Comparison of ENCODE assay signal across 8 cellular contexts in genomic region chr2:72892506-72893173, GRCh38. TPM values are rescaled to one million over a fixed set of nuclear protein-coding genes. Genes with fewer than 3 reads are reported as not detected.
DNase-seq lines count a peak whose midpoint lies in the region; ATAC-seq and TF ChIP-seq lines count a peak whose summit lies in the region.

No MANE protein-coding gene starts in this region.

- H3K36me3 Mint-ChIP-seq in CD8-positive, alpha-beta T cell, result no peaks in the 10 kb centered on the region
- peaks cover 0 to 5% (median 0%) of the 10 kb centered on the region in 5 donors for H3K36me3 Mint-ChIP-seq in naive thymus-derived CD4-positive, alpha-beta T cell

- H3K27ac Mint-ChIP-seq in CD8-positive, alpha-beta T cell, result no peak overlapping the region
- no peak overlapping the region for H3K27ac Mint-ChIP-seq in naive thymus-derived CD4-positive, alpha-beta T cell

- peaks cover 51% of the 10 kb centered on the region for H3K27me3 Mint-ChIP-seq in CD8-positive, alpha-beta T cell (ENCODE audit: low read depth)
- H3K27me3 Mint-ChIP-seq in naive thymus-derived CD4-positive, alpha-beta T cell, result peaks cover 27 to 66% (median 47%) of the 10 kb centered on the region in 5 donors

- H3K4me1 Mint-ChIP-seq in CD8-positive, alpha-beta T cell (ENCODE audit: low read depth), result peaks cover 4% of the 10 kb centered on the region
- peaks cover 0 to 14% (median 4%) of the 10 kb centered on the region in 7 donors for H3K4me1 Mint-ChIP-seq in naive thymus-derived CD4-positive, alpha-beta T cell

- TF ChIP-seq POLR2A in erythroblast (IDR thresholded peaks at IDR 0.05; ENCODE audit: low read length), result no peak
- no peak for TF ChIP-seq POLR2A in transverse colon (IDR thresholded peaks at IDR 0.05)

- H3K36me3 ChIP-seq in CD8-positive, alpha-beta T cell (ENCODE audit: insufficient read depth, low read length), result no peaks in the 10 kb centered on the region
- H3K36me3 ChIP-seq in naive thymus-derived CD4-positive, alpha-beta T cell (ENCODE audit: control insufficient read depth in 2 of 3, insufficient read depth in 3 of 3, low read length in 3 of 3), result no peaks in the 10 kb centered on the region
- H3K36me3 ChIP-seq in transverse colon, result peaks cover 0 to 9% (median 2%) of the 10 kb centered on the region in 4 donors

- H3K27ac ChIP-seq in CD8-positive, alpha-beta T cell (ENCODE audit: low read depth, low read length), result no peak overlapping the region
- H3K27ac ChIP-seq in naive thymus-derived CD4-positive, alpha-beta T cell (ENCODE audit: low read depth, low read length), result no peak overlapping the region
- H3K27ac ChIP-seq in transverse colon, result no peak overlapping the region

- in situ Hi-C loops in transverse colon (cut with MboI; ENCODE audit: low pct_ligation_motif_present in 1 of 4, low pct_unique_long_range_greater_than_20kb in 1 of 4, low sequenced_read_pairs in 3 of 4), result loop anchor here in 2 of 4 donors (25.0 kb wide), 2 partner anchors 270 to 295 kb away; no protein-coding TSS in a partner anchor

- TF ChIP-seq EP300 in transverse colon (IDR thresholded peaks at IDR 0.05; ENCODE audit: low read depth), result no peak

- H3K9me3 ChIP-seq in CD8-positive, alpha-beta T cell (ENCODE audit: low read length), result no peaks in the 10 kb centered on the region
- H3K9me3 ChIP-seq in naive thymus-derived CD4-positive, alpha-beta T cell (ENCODE audit: control insufficient read depth in 2 of 3, low read length in 3 of 3), result no peaks in the 10 kb centered on the region
- no peaks in the 10 kb centered on the region for H3K9me3 ChIP-seq in transverse colon

- H3K27me3 ChIP-seq in CD8-positive, alpha-beta T cell (ENCODE audit: insufficient read depth, low read length), result peaks cover 10% of the 10 kb centered on the region
- no peaks in the 10 kb centered on the region for H3K27me3 ChIP-seq in naive thymus-derived CD4-positive, alpha-beta T cell (ENCODE audit: control insufficient read depth in 2 of 2, insufficient read depth in 2 of 2, low read length in 2 of 2)
- H3K27me3 ChIP-seq in transverse colon, result peaks cover 13% of the 10 kb centered on the region

- TF ChIP-seq CTCF in CD8-positive, alpha-beta T cell (IDR thresholded peaks at IDR 0.05), result peak; percentile 45
- TF ChIP-seq CTCF in transverse colon (IDR thresholded peaks at IDR 0.05), result peak; percentile 64 to 86 (median 72)

- DNase-seq in CD8-positive, alpha-beta T cell, result peak in 5 of 7 experiments; percentile 30 to 69 (median 49)
- DNase-seq in NCI-H748 (lab: John Stamatoyannopoulos, UW; ENCODE audit: unreplicated experiment) (peak; percentile 63), erythroblast (lab: John Stamatoyannopoulos, UW) (peak; percentile 58 to 74), transverse colon (peak; percentile 76)
- DNase-seq in activated CD8-positive, alpha-beta memory T cell treated with anti-CD3 and anti-CD28 coated beads for 24 hours, result peak; percentile 78
- peak in 8 of 9 donors; percentile 18 to 49 (median 34) for DNase-seq in naive thymus-derived CD4-positive, alpha-beta T cell

- ATAC-seq in CD8-positive, alpha-beta T cell, result peak; percentile 79
- peak; percentile 56 for ATAC-seq in GM19043 (IDR thresholded peaks at IDR 0.05; ENCODE audit: low read depth, unreplicated experiment)
- ATAC-seq in HG03432 (IDR thresholded peaks at IDR 0.05; ENCODE audit: unreplicated experiment), result peak; percentile 61
- ATAC-seq in naive thymus-derived CD4-positive, alpha-beta T cell, result peak; percentile 80

- no peak overlapping the region for H3K4me3 ChIP-seq in CD8-positive, alpha-beta T cell (ENCODE audit: low read depth, low read length)
- no peak overlapping the region for H3K4me3 ChIP-seq in naive thymus-derived CD4-positive, alpha-beta T cell (ENCODE audit: low read length)
- no peak overlapping the region for H3K4me3 ChIP-seq in transverse colon

- CTCF ChIA-PET in CD8-positive, alpha-beta T cell (lab: Charles Lee), result interaction anchor here (0.6 to 5.0 kb wide), 24 partner anchors 10 to 320 kb away, joined by 3 to 35 read pairs (median 6); partner anchors contain the start of gene EMX1
- CTCF ChIA-PET in naive thymus-derived CD4-positive, alpha-beta T cell (lab: Charles Lee), result interaction anchor here (0.7 to 3.0 kb wide), 6 partner anchors 82 to 543 kb away, joined by 3 to 17 read pairs (median 3); no protein-coding TSS in a partner anchor

- intact Hi-C loops in CD8-positive, alpha-beta T cell (cut with DNase I, micrococcal nuclease), result loop anchor here (1.0 to 5.0 kb wide), 5 partner anchors 81 to 285 kb away; no protein-coding TSS in a partner anchor
- intact Hi-C loops in naive thymus-derived CD4-positive, alpha-beta T cell (cut with micrococcal nuclease), result loop anchor here (1.0 kb wide), 3 partner anchors 81 to 285 kb away; no protein-coding TSS in a partner anchor
- intact Hi-C loops in transverse colon (cut with DNase I; ENCODE audit: low total_unique reads), result loop anchor here (5.0 to 10.0 kb wide), 2 partner anchors 80 to 282 kb away; no protein-coding TSS in a partner anchor

- POLR2A ChIA-PET in CD8-positive, alpha-beta T cell (lab: Charles Lee), result no interaction called here
- POLR2A ChIA-PET in naive thymus-derived CD4-positive, alpha-beta T cell (lab: Charles Lee), result no interaction called here

- no peak overlapping the region for H3K4me3 Mint-ChIP-seq in CD8-positive, alpha-beta T cell
- H3K4me3 Mint-ChIP-seq in naive thymus-derived CD4-positive, alpha-beta T cell, result no peak overlapping the region

- no peaks in the 10 kb centered on the region for H3K9me3 Mint-ChIP-seq in CD8-positive, alpha-beta T cell
- no peaks in the 10 kb centered on the region for H3K9me3 Mint-ChIP-seq in naive thymus-derived CD4-positive, alpha-beta T cell

- 17% methylated on average over 11 of the region's 11 CpGs; no CpG with 5 or more reads in 1 of the 2 donors for WGBS in transverse colon (ENCODE audit: low coverage in 1 of 2), 2 donors

- H3K4me1 ChIP-seq in CD8-positive, alpha-beta T cell (ENCODE audit: insufficient read depth, low read length), result peaks cover 6% of the 10 kb centered on the region
- H3K4me1 ChIP-seq in naive thymus-derived CD4-positive, alpha-beta T cell (ENCODE audit: control insufficient read depth in 2 of 2, insufficient read depth in 2 of 2, low read length in 2 of 2), result peaks cover 0 to 7% of the 10 kb centered on the region in 2 donors
- H3K4me1 ChIP-seq in transverse colon, result peaks cover 4 to 49% (median 34%) of the 10 kb centered on the region in 4 donors

RNA-seq across cellular contexts. Expression of gene SPR, which starts 5.4 kb away (rescaled TPM):
- total RNA-seq in CD8-positive, alpha-beta T cell, result not detected
- 1 to 10 TPM in 2 of 5 experiments, under 1 TPM in 2, not detected in 1; 0.24 to 2.3 (median 0.98) TPM for total RNA-seq in naive thymus-derived CD4-positive, alpha-beta T cell
- 1 to 10 TPM in 1 of 2 donors, not detected in 1; 1.0 TPM for polyA plus RNA-seq in naive thymus-derived CD4-positive, alpha-beta T cell
- 100 to 1,000 TPM in 1 of 4 donors, 10 to 100 TPM in 3; 83.8 to 431 (median 98.0) TPM for total RNA-seq in transverse colon

RNA-seq across cellular contexts. Expression of gene EMX1, which starts 24.7 kb away (rescaled TPM):
- total RNA-seq in CD8-positive, alpha-beta T cell, result not detected
- total RNA-seq in naive thymus-derived CD4-positive, alpha-beta T cell, result not detected
- polyA plus RNA-seq in naive thymus-derived CD4-positive, alpha-beta T cell, result not detected
- total RNA-seq in transverse colon, result 1 to 10 TPM in 3 of 4 donors, not detected in 1; 1.5 to 2.9 (median 2.7) TPM

Comparison
In these comparisons a context has a peak if more than half of its experiments do, and no peak if none do; other contexts are left out.
1. RNA of gene SPR, which starts 5.4 kb away (total RNA-seq): 83.8 to 431 TPM in transverse colon; 0.24 to 2.3 TPM in naive thymus-derived CD4-positive, alpha-beta T cell and not detected in CD8-positive, alpha-beta T cell; every median in the first group is over 10 times any median in the second.
2. Peak in every context shown above with its lines, with median percentiles within 50 percentile points of each other: ATAC-seq and DNase-seq.